9 cellular contexts compared by ENCODE assay signal in genomic region chr11:7252683-7253213, GRCh38. TPM values are rescaled to one million over a fixed set of nuclear protein-coding genes. Genes with fewer than 3 reads are reported as not detected.
A peak's percentile ranks its signal among the peaks of the same experiment; 100 is the strongest.
DNase-seq lines count a peak whose midpoint lies in the region; ATAC-seq and TF ChIP-seq lines count a peak whose summit lies in the region.
"Had no signal": no experiment of that assay in that cellular context is flagged by ENCODE, and none has a peak within 500 bp of the region (broad histone marks: within the 10 kb centered on the region; RNA-seq: fewer than 3 reads in every experiment).

No MANE protein-coding gene starts in this region.

- H3K27ac ChIP-seq in right cardiac atrium (ENCODE audit: low read length), result no peak overlapping the region

- peak overlapping the region; percentile 30 for H3K4me3 ChIP-seq in right cardiac atrium (ENCODE audit: low read length)

- ATAC-seq in T-helper 17 cell (no peak), right cardiac atrium (peak; percentile 10 to 12)

- no peak overlapping the region for H3K27ac Mint-ChIP-seq in T-helper 17 cell
- H3K27ac Mint-ChIP-seq in progenitor cell of endocrine pancreas, result no peak overlapping the region

- H3K4me1 Mint-ChIP-seq in T-helper 17 cell (no peaks in the 10 kb centered on the region), progenitor cell of endocrine pancreas (ENCODE audit: low read depth) (no peaks in the 10 kb centered on the region)

- DNase-seq in GM10248 (ENCODE audit: extremely low spot score) (peak; percentile 20), T-helper 17 cell (no peak), right cardiac atrium (peak; percentile 12 to 33 (median 21)), progenitor cell of endocrine pancreas (ENCODE audit: low spot score, unreplicated experiment) (peak; percentile 11), posterior vena cava (ENCODE audit: low spot score) (no peak), SKM-1 (lab: John Stamatoyannopoulos, UW; ENCODE audit: unreplicated experiment) (no peak), OCI-M1 (lab: John Stamatoyannopoulos, UW) (no peak), GM19238 (ENCODE audit: insufficient read length, low spot score) (no peak)
- DNase-seq: NCI-H1092 had no signal

- H3K9me3 Mint-ChIP-seq in progenitor cell of endocrine pancreas (ENCODE audit: low read depth), result peaks cover 3% of the 10 kb centered on the region

- no peak for TF ChIP-seq CTCF in GM10248 (IDR thresholded peaks at IDR 0.05; ENCODE audit: control extremely low read depth, extremely low read depth, low read depth, missing control alignments)
- TF ChIP-seq CTCF in progenitor cell of endocrine pancreas (IDR thresholded peaks at IDR 0.05; ENCODE audit: unreplicated experiment), result no peak

- H3K4me3 Mint-ChIP-seq in T-helper 17 cell, result peak overlapping the region; percentile 72
- H3K4me3 Mint-ChIP-seq in progenitor cell of endocrine pancreas (ENCODE audit: low read depth), result peak overlapping the region; percentile 68

- 16% methylated on average over 33 of the region's 33 CpGs for WGBS in right cardiac atrium

- H3K9me3 ChIP-seq in T-helper 17 cell (ENCODE audit: control insufficient read depth, low read length, poor library complexity, severe bottlenecking) (no peaks in the 10 kb centered on the region), right cardiac atrium (ENCODE audit: control insufficient read depth, low read length) (no peaks in the 10 kb centered on the region)

- intact Hi-C loops in right cardiac atrium (cut with DNase I), result no loop called here
- intact Hi-C loops in posterior vena cava (cut with DNase I), result no loop called here

- CTCF ChIA-PET in GM10248 (lab: Yijun Ruan, JAX), result interaction anchor here (1.3 to 2.4 kb wide), 2 partner anchors 26 to 847 kb away, joined by 3 to 8 read pairs; no protein-coding TSS in a partner anchor

- H3K36me3 Mint-ChIP-seq in T-helper 17 cell (ENCODE audit: low read depth) (peaks cover 2% of the 10 kb centered on the region), progenitor cell of endocrine pancreas (ENCODE audit: insufficient read depth) (no peaks in the 10 kb centered on the region)

- no peaks in the 10 kb centered on the region for H3K4me1 ChIP-seq in right cardiac atrium (ENCODE audit: control insufficient read depth, insufficient read depth, low read length)

- H3K27me3 Mint-ChIP-seq in T-helper 17 cell (peaks cover 51% of the 10 kb centered on the region), progenitor cell of endocrine pancreas (peaks cover 70% of the 10 kb centered on the region)

- POLR2A ChIA-PET in GM10248 (lab: Yijun Ruan, JAX), result no interaction called here

- no peaks in the 10 kb centered on the region for H3K27me3 ChIP-seq in right cardiac atrium (ENCODE audit: control insufficient read depth, insufficient read depth)

RNA-seq across cellular contexts. Expression of gene SYT9, which starts 1.0 kb away (rescaled TPM):
- total RNA-seq in T-helper 17 cell, result not detected
- total RNA-seq in right cardiac atrium, result under 1 TPM in 3 of 4 donors, not detected in 1; 0.06 to 0.11 (median 0.08) TPM
- 0.07 TPM for polyA plus RNA-seq in right cardiac atrium
- total RNA-seq in progenitor cell of endocrine pancreas, result 0.42 and 0.57 TPM in 2 replicates
- total RNA-seq in posterior vena cava, result under 1 TPM in 1 of 2 donors, not detected in 1; 0.10 TPM

Comparison
In these comparisons a context has a peak if more than half of its experiments do, and no peak if none do; other contexts are left out.
1. DNase-seq: peak in GM10248 (single experiment), right cardiac atrium (3 of 3) and progenitor cell of endocrine pancreas (single experiment); none in T-helper 17 cell (0 of 3), posterior vena cava (single experiment), SKM-1 (single experiment), OCI-M1 (single experiment) and GM19238 (single experiment).